In the genomic region with DNA sequence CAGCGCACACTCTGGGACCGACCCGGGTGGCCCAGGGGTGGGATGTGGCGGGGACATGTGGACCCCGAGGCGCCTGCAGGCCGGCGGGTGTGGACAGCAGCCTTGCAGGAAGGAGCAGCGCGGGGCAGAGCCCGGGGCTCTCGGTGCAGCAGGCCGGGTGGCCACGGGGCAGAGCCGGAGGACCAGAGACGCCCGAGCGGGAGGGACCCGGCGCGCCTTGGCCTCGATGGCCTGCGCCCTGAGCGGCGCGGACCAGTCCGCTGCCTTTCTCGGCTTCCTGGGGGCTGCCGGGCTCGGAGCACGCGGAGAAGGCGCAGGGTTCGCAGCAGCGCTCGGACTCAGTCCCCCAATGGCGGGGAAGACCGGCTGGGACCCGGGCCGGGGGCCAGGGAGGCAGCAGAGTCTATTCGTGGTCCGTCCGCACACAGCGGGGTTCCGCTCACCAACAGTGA, we compare ENCODE assay signal across 36 cellular contexts. TPM values are rescaled to one million over a fixed set of nuclear protein-coding genes. Genes with fewer than 3 reads are reported as not detected.
"Had no signal": no experiment of that assay in that cellular context is flagged by ENCODE, and none has a peak within 500 bp of the region (broad histone marks: within the 10 kb centered on the region; RNA-seq: fewer than 3 reads in every experiment).

No MANE protein-coding gene starts in this region.

- H3K4me1 ChIP-seq: Peyer's patch, SJSA1 had no signal

- DNase-seq: activated B cell treated with CpG ODN at 0.5 μM for 24 hours; activated CD4-positive, alpha-beta memory T cell treated with anti-CD3 and anti-CD28 coated beads, Interleukin-2, amount 10 ng/mL, durations not matched to agents 7 days and 5 days; activated CD4-positive, alpha-beta T cell treated with anti-CD3 and anti-CD28 coated beads for 4 hours; activated CD4-positive, CD25-positive, alpha-beta regulatory T cell treated with anti-CD3 and anti-CD28 coated beads, Interleukin-2, amount 50 U/mL, for 72 hours; activated CD8-positive, alpha-beta memory T cell treated with anti-CD3 and anti-CD28 coated beads for 24 hours; activated CD8-positive, alpha-beta memory T cell treated with anti-CD3 and anti-CD28 coated beads, Interleukin-2, amount 10 ng/mL, durations not matched to agents 7 days and 5 days; activated gamma-delta T cell; activated naive CD4-positive, alpha-beta T cell treated with Interleukin-2 at 50 U/mL for 16 hours; activated naive CD8-positive, alpha-beta T cell treated with anti-CD3 and anti-CD28 coated beads, Interleukin-2, amount 10 ng/mL, durations not matched to agents 7 days and 5 days; activated T-cell treated with anti-CD3 and anti-CD28 coated beads, Interleukin-2, amount 50 U/mL, for 1 hour; amygdala; caudate nucleus; cerebellar nuclear complex; Kasumi-1; MG63; NCI-H1048; NCI-H1105 treated with DMSO at 0.1 percent for 48 hours; NCI-H1436; NCI-H1694; NCI-H2029; NCI-H345; NCI-H524 treated with DMSO at 0.1 percent for 48 hours; Peyer's patch; RPMI8226; SHP77 treated with DMSO at 0.1 percent for 48 hours; SK-N-SH had no signal

- H3K9me3 ChIP-seq: MG63, Peyer's patch, SK-N-SH had no signal

- H3K9me2 ChIP-seq: SK-N-SH had no signal

- ATAC-seq: activated CD8-positive, alpha-beta memory T cell treated with anti-CD3 and anti-CD28 coated beads, Interleukin-2, amount 10 ng/mL, durations not matched to agents 7 days and 5 days had no signal

- H3K27ac Mint-ChIP-seq: activated B cell treated with CpG ODN at 0.5 μM for 24 hours; activated CD4-positive, alpha-beta memory T cell treated with anti-CD3 and anti-CD28 coated beads, Interleukin-2, amount 10 ng/mL, durations not matched to agents 7 days and 5 days; activated CD8-positive, alpha-beta memory T cell treated with anti-CD3 and anti-CD28 coated beads, Interleukin-2, amount 10 ng/mL, durations not matched to agents 7 days and 5 days; activated naive CD4-positive, alpha-beta T cell treated with anti-CD3 and anti-CD28 coated beads, Interleukin-2, amount 50 U/mL, for 24 hours; activated naive CD8-positive, alpha-beta T cell treated with anti-CD3 and anti-CD28 coated beads, Interleukin-2, amount 10 ng/mL, durations not matched to agents 7 days and 5 days; activated T-helper 2 cell treated with anti-CD3 and anti-CD28 coated beads, Interferon-gamma antibody, Interleukin-2, Interleukin-4, amounts not matched to agents 10 μg/mL and 5 μg/mL and 100 μg/mL, durations not matched to agents 14 hours and 24 hours and 36 hours; brain; T-helper 1 cell treated with Interleukin-12 subunit alpha and Interleukin-12 subunit beta and Interleukin-4 antibody, amounts not matched to agents 30 μg/mL and 1 μg/mL, for 36 hours; T-helper 2 cell treated with Interferon-gamma antibody and Interleukin-4, amounts not matched to agents 5 μg/mL and 100 μg/mL, for 36 hours had no signal

- FAIRE-seq: astrocyte, bronchial epithelial cell, TTC549 had no signal

- H3K4me1 Mint-ChIP-seq: activated B cell treated with CpG ODN at 0.5 μM for 24 hours; activated CD4-positive, alpha-beta memory T cell treated with anti-CD3 and anti-CD28 coated beads, Interleukin-2, amount 10 ng/mL, durations not matched to agents 7 days and 5 days; activated CD8-positive, alpha-beta memory T cell treated with anti-CD3 and anti-CD28 coated beads, Interleukin-2, amount 10 ng/mL, durations not matched to agents 7 days and 5 days; activated naive CD4-positive, alpha-beta T cell treated with anti-CD3 and anti-CD28 coated beads, Interleukin-2, amount 50 U/mL, for 24 hours; brain had no signal

- H3K4me2 ChIP-seq: SK-N-SH had no signal

- H3K9me3 Mint-ChIP-seq: activated B cell treated with CpG ODN at 0.5 μM for 24 hours; activated naive CD4-positive, alpha-beta T cell treated with anti-CD3 and anti-CD28 coated beads, Interleukin-2, amount 50 U/mL, for 24 hours; T-helper 1 cell treated with Interleukin-12 subunit alpha and Interleukin-12 subunit beta and Interleukin-4 antibody, amounts not matched to agents 30 μg/mL and 1 μg/mL, for 36 hours; T-helper 2 cell treated with Interferon-gamma antibody and Interleukin-4, amounts not matched to agents 5 μg/mL and 100 μg/mL, for 36 hours had no signal

- H3K4me3 ChIP-seq: MG63, Peyer's patch, SJSA1 had no signal

- H3K9ac ChIP-seq: SK-N-SH had no signal

- H3K4me3 Mint-ChIP-seq: activated B cell treated with CpG ODN at 0.5 μM for 24 hours; activated CD4-positive, alpha-beta memory T cell treated with anti-CD3 and anti-CD28 coated beads, Interleukin-2, amount 10 ng/mL, durations not matched to agents 7 days and 5 days; activated CD8-positive, alpha-beta memory T cell treated with anti-CD3 and anti-CD28 coated beads, Interleukin-2, amount 10 ng/mL, durations not matched to agents 7 days and 5 days; activated naive CD4-positive, alpha-beta T cell treated with anti-CD3 and anti-CD28 coated beads, Interleukin-2, amount 50 U/mL, for 24 hours; activated naive CD8-positive, alpha-beta T cell treated with anti-CD3 and anti-CD28 coated beads, Interleukin-2, amount 10 ng/mL, durations not matched to agents 7 days and 5 days; brain; T-helper 1 cell treated with Interleukin-12 subunit alpha and Interleukin-12 subunit beta and Interleukin-4 antibody, amounts not matched to agents 30 μg/mL and 1 μg/mL, for 36 hours; T-helper 2 cell treated with Interferon-gamma antibody and Interleukin-4, amounts not matched to agents 5 μg/mL and 100 μg/mL, for 36 hours had no signal

- H3K27ac ChIP-seq: Peyer's patch, SJSA1 had no signal

- H3K36me3 ChIP-seq: MG63, Peyer's patch, SJSA1 had no signal

- H3K36me3 Mint-ChIP-seq: activated CD8-positive, alpha-beta memory T cell treated with anti-CD3 and anti-CD28 coated beads, Interleukin-2, amount 10 ng/mL, durations not matched to agents 7 days and 5 days; activated naive CD4-positive, alpha-beta T cell treated with anti-CD3 and anti-CD28 coated beads, Interleukin-2, amount 50 U/mL, for 24 hours; activated naive CD8-positive, alpha-beta T cell treated with anti-CD3 and anti-CD28 coated beads, Interleukin-2, amount 10 ng/mL, durations not matched to agents 7 days and 5 days; brain had no signal

RNA-seq across cellular contexts. Expression of a gene that starts 45.2 kb away (rescaled TPM):
- total RNA-seq: astrocyte, bronchial epithelial cell, NCI-H460, SJSA1 had no signal
- polyA plus RNA-seq: SK-N-SH had no signal

RNA-seq across cellular contexts. Expression of a gene that starts 53.3 kb away (rescaled TPM):
- total RNA-seq: bronchial epithelial cell, SJSA1 had no signal
